ENCODE assay signal across 8 cellular contexts in genomic region chr17:7717756-7718350, GRCh38. TPM values are rescaled to one million over a fixed set of nuclear protein-coding genes. Genes with fewer than 3 reads are reported as not detected.
DNase-seq lines count a peak whose midpoint lies in the region; ATAC-seq lines count a peak whose summit lies in the region.

No MANE protein-coding gene starts in this region.

- peak overlapping the region; percentile 44 for H3K4me3 ChIP-seq in right cardiac atrium (ENCODE audit: low read length)
- H3K4me3 ChIP-seq in skeletal muscle satellite cell (ENCODE audit: low read length), result peak overlapping the region; percentile 87

- WGBS in right cardiac atrium, result 7% methylated on average over 16 of the region's 16 CpGs

- H3K4me1 ChIP-seq in right cardiac atrium (ENCODE audit: control insufficient read depth, insufficient read depth, low read length) (no peaks in the 10 kb centered on the region), skeletal muscle satellite cell (ENCODE audit: control insufficient read depth, insufficient read depth, low read length) (peaks cover 13% of the 10 kb centered on the region)

- H3K27ac Mint-ChIP-seq in activated CD4-positive, alpha-beta memory T cell treated with anti-CD3 and anti-CD28 coated beads for 36 hours, result no peak overlapping the region

- peak; percentile 11 for DNase-seq in activated T-cell treated with anti-CD3 and anti-CD28 coated beads for 24 hours (ENCODE audit: low read depth)
- no peak for DNase-seq in activated T-cell treated with anti-CD3 and anti-CD28 coated beads for 4 hours
- peak; percentile 40 for DNase-seq in activated CD4-positive, alpha-beta memory T cell treated with anti-CD3 and anti-CD28 coated beads for 36 hours
- no peak for DNase-seq in right cardiac atrium
- no peak for DNase-seq in cerebellum (ENCODE audit: low spot score)
- DNase-seq in occipital lobe (lab: John Stamatoyannopoulos, UW), result no peak

- POLR2A ChIA-PET in activated CD4-positive, alpha-beta memory T cell treated with anti-CD3 and anti-CD28 coated beads for 36 hours (lab: Charles Lee), result no interaction called here

- H3K4me3 Mint-ChIP-seq in activated CD4-positive, alpha-beta memory T cell treated with anti-CD3 and anti-CD28 coated beads for 36 hours, result peak overlapping the region; percentile 28

- intact Hi-C loops in activated CD4-positive, alpha-beta memory T cell treated with anti-CD3 and anti-CD28 coated beads for 36 hours (cut with micrococcal nuclease), result no loop called here
- intact Hi-C loops in right cardiac atrium (cut with DNase I), result no loop called here

- H3K36me3 Mint-ChIP-seq in activated CD4-positive, alpha-beta memory T cell treated with anti-CD3 and anti-CD28 coated beads for 36 hours, result no peaks in the 10 kb centered on the region

- H3K27me3 Mint-ChIP-seq in activated CD4-positive, alpha-beta memory T cell treated with anti-CD3 and anti-CD28 coated beads for 36 hours, result peaks cover 62% of the 10 kb centered on the region

- H3K9me3 ChIP-seq in right cardiac atrium (ENCODE audit: control insufficient read depth, low read length) (no peaks in the 10 kb centered on the region), skeletal muscle satellite cell (replicated peaks; ENCODE audit: low read length) (no peaks in the 10 kb centered on the region)

- CTCF ChIA-PET in activated CD4-positive, alpha-beta memory T cell treated with anti-CD3 and anti-CD28 coated beads for 36 hours (lab: Charles Lee), result interaction anchor here (0.6 to 1.1 kb wide), 2 partner anchors 87 to 247 kb away, joined by 3 to 4 read pairs; partner anchors contain the start of gene SHBG

- peaks cover 14% of the 10 kb centered on the region for H3K4me1 Mint-ChIP-seq in activated CD4-positive, alpha-beta memory T cell treated with anti-CD3 and anti-CD28 coated beads for 36 hours (ENCODE audit: low read depth)

- no peak for ATAC-seq in right cardiac atrium
- ATAC-seq in GM21529 (IDR thresholded peaks at IDR 0.05; ENCODE audit: unreplicated experiment), result no peak

- H3K9ac ChIP-seq in skeletal muscle satellite cell (ENCODE audit: low read depth, low read length), result peak overlapping the region; percentile 81

- H3K36me3 ChIP-seq in skeletal muscle satellite cell (ENCODE audit: insufficient read depth, low read length), result no peaks in the 10 kb centered on the region

- H3K27ac ChIP-seq in right cardiac atrium (ENCODE audit: low read length), result no peak overlapping the region

- H3K27me3 ChIP-seq in right cardiac atrium (ENCODE audit: control insufficient read depth, insufficient read depth) (no peaks in the 10 kb centered on the region), skeletal muscle satellite cell (ENCODE audit: control insufficient read depth, insufficient read depth, low read length) (peaks cover 61% of the 10 kb centered on the region)

- H3K9me3 Mint-ChIP-seq in activated CD4-positive, alpha-beta memory T cell treated with anti-CD3 and anti-CD28 coated beads for 36 hours, result no peaks in the 10 kb centered on the region

- H3K4me2 ChIP-seq in skeletal muscle satellite cell (ENCODE audit: low read length), result peak overlapping the region; percentile 99

RNA-seq across cellular contexts. Expression of gene DNAH2, which starts 0.3 kb away (rescaled TPM):
- total RNA-seq in activated CD4-positive, alpha-beta memory T cell treated with anti-CD3 and anti-CD28 coated beads for 36 hours, result not detected
- total RNA-seq in right cardiac atrium (under 1 TPM in 3 of 4 donors, not detected in 1; 0.03 to 0.22 (median 0.06) TPM), cerebellum (1.00 TPM), occipital lobe (0.62 TPM)
- polyA plus RNA-seq in right cardiac atrium, result 0.11 TPM
- under 0.01 TPM in 2 replicates for total RNA-seq in skeletal muscle satellite cell (2012; rRNA removed)

RNA-seq across cellular contexts. Expression of gene EFNB3, which starts 12.9 kb away (rescaled TPM):
- total RNA-seq in activated CD4-positive, alpha-beta memory T cell treated with anti-CD3 and anti-CD28 coated beads for 36 hours, result not detected
- total RNA-seq in right cardiac atrium, result under 1 TPM; 0.31 to 0.97 (median 0.54) TPM
- 0.59 TPM for polyA plus RNA-seq in right cardiac atrium
- 0.44 and 0.76 TPM in 2 replicates for total RNA-seq in skeletal muscle satellite cell (2012; rRNA removed)
- total RNA-seq in cerebellum, result 14.4 TPM
- 13.7 TPM for total RNA-seq in occipital lobe

RNA-seq across cellular contexts. Expression of gene WRAP53, which starts 29.6 kb away (rescaled TPM):
- total RNA-seq in activated CD4-positive, alpha-beta memory T cell treated with anti-CD3 and anti-CD28 coated beads for 36 hours, result 10 to 100 TPM; 20.2 to 23.3 TPM
- total RNA-seq in right cardiac atrium, result 1 to 10 TPM; 4.0 to 6.3 (median 4.9) TPM
- polyA plus RNA-seq in right cardiac atrium, result 5.1 TPM
- total RNA-seq in skeletal muscle satellite cell (2012; rRNA removed), result 7.1 and 10.3 TPM in 2 replicates
- total RNA-seq in cerebellum, result 6.2 TPM
- total RNA-seq in occipital lobe, result 9.5 TPM

RNA-seq across cellular contexts. Expression of gene TP53, which starts 30.6 kb away (rescaled TPM):
- total RNA-seq in activated CD4-positive, alpha-beta memory T cell treated with anti-CD3 and anti-CD28 coated beads for 36 hours, result 100 to 1,000 TPM; 123 to 129 TPM
- total RNA-seq in right cardiac atrium (10 to 100 TPM; 13.2 to 16.3 (median 14.2) TPM), cerebellum (12.5 TPM), occipital lobe (9.4 TPM)
- polyA plus RNA-seq in right cardiac atrium, result 6.1 TPM
- 21.2 and 21.5 TPM in 2 replicates for total RNA-seq in skeletal muscle satellite cell (2012; rRNA removed)

Comparison
In these comparisons a context has a peak if more than half of its experiments do, and no peak if none do; other contexts are left out.
1. DNase-seq: peak in activated T-cell treated with anti-CD3 and anti-CD28 coated beads for 24 hours (single experiment) and activated CD4-positive, alpha-beta memory T cell treated with anti-CD3 and anti-CD28 coated beads for 36 hours (single experiment); none in activated T-cell treated with anti-CD3 and anti-CD28 coated beads for 4 hours (single experiment), right cardiac atrium (0 of 3), cerebellum (single experiment) and occipital lobe (single experiment).